25 cellular contexts compared by ENCODE assay signal in the genomic region with DNA sequence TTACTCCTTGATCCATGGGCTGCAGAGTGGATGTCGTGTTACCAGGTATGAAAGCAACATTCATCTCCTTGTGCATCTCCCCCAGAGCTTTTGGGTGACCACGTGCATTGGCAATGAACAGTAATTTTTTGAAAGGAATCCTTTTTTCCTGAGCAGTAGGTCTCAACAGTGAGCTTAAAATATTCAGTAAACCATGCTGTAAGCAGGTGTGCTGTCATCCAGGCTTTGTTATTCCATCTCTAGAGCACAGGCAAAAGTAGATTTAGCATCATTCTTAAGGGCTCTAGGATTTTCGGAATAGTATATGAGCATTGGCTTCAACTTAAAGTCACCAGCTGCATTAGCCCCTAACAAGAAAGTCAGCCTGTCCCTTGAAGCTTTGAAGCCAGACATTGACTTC.
"Had no signal": no experiment of that assay in that cellular context is flagged by ENCODE, and none has a peak within 500 bp of the region (broad histone marks: within the 10 kb centered on the region; RNA-seq: fewer than 3 reads in every experiment).

No MANE protein-coding gene starts in this region.

- H3K4me1 ChIP-seq: ascending aorta had no signal

- H3K27ac ChIP-seq: ascending aorta, brain microvascular endothelial cell, neutrophil, pancreas, psoas muscle, right atrium auricular region, WERI-Rb-1 had no signal

- H3K36me3 Mint-ChIP-seq: immature natural killer cell had no signal

- H3K4me3 ChIP-seq: ascending aorta, lung, pancreas, psoas muscle, right atrium auricular region, thyroid gland, upper lobe of right lung had no signal

- H3K4me3 Mint-ChIP-seq: nephron had no signal

- H3K27me3 ChIP-seq: ascending aorta, brain microvascular endothelial cell, neutrophil, pancreas, right atrium auricular region, thyroid gland, upper lobe of right lung had no signal

- H3K4me1 Mint-ChIP-seq: nephron had no signal

- H3K27ac Mint-ChIP-seq: nephron had no signal

- H3K36me3 ChIP-seq: brain microvascular endothelial cell, neutrophil, pancreas, right atrium auricular region, thyroid gland, upper lobe of right lung had no signal

- H3K9me3 ChIP-seq: ascending aorta, neutrophil, pancreas, psoas muscle, right atrium auricular region, thyroid gland, upper lobe of right lung had no signal

- H3K9me3 Mint-ChIP-seq: immature natural killer cell; stimulated activated naive CD8-positive, alpha-beta T cell treated with anti-CD3 and anti-CD28 coated beads, Interleukin-15, Interleukin-2, amounts not matched to agents 100 ng/mL and 50 ng/mL, for 24 hours had no signal

- DNase-seq: activated CD4-positive, CD25-positive, alpha-beta regulatory T cell treated with anti-CD3 and anti-CD28 coated beads, Interleukin-2, amount 50 U/mL, for 72 hours; activated naive CD4-positive, alpha-beta T cell treated with Interleukin-2 at 50 U/mL for 16 hours; activated T-cell treated with anti-CD3 and anti-CD28 coated beads for 4 hours; brain microvascular endothelial cell; caudate nucleus; effector memory CD4-positive, alpha-beta T cell; foreskin melanocyte; immature natural killer cell; pancreas; psoas muscle; stimulated activated CD4-positive, alpha-beta T cell treated with anti-CD3 and anti-CD28 coated beads, Interleukin-4, amount 100 ng/mL, for 24 hours; substantia nigra; SW 1271; thyroid gland; upper lobe of right lung; WERI-Rb-1 had no signal

- FAIRE-seq: colon, pancreas had no signal

- H3K27me3 Mint-ChIP-seq: stimulated activated naive CD8-positive, alpha-beta T cell treated with anti-CD3 and anti-CD28 coated beads, Interleukin-15, Interleukin-2, amounts not matched to agents 100 ng/mL and 50 ng/mL, for 24 hours had no signal

- ATAC-seq: esophagus mucosa, left lobe of liver had no signal
